ENCODE assay signal across 23 cellular contexts in the genomic region with DNA sequence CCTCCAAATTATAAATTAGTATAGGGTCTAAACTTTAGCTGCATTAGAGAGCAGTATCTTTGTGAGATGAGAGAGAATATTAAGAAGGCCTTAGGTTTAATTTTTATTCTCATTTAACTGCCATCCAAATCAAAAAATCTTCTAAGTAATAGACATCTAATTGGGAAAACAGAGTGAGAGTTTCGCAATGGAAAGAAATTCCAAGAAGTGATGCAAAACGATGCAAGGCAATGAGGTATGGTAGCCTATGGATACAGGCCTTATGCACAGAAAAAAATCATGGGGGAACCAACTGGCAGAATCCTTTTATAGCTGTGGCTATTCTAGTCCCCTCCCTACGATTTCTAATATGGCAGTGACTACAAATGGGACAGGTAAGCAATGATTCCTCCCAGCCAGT.
DNase-seq lines count a peak whose midpoint lies in the region; ATAC-seq and TF ChIP-seq lines count a peak whose summit lies in the region.
"Had no signal": no experiment of that assay in that cellular context is flagged by ENCODE, and none has a peak within 500 bp of the region (broad histone marks: within the 10 kb centered on the region; RNA-seq: fewer than 3 reads in every experiment).

No MANE protein-coding gene starts in this region.

- no peaks in the 10 kb centered on the region for H3K27me3 ChIP-seq in adipocyte (replicated peaks; ENCODE audit: control insufficient read depth, insufficient read depth, low read length)

- H3K4me3 ChIP-seq in adipocyte (ENCODE audit: low read length) = no peak overlapping the region
- no peak overlapping the region for H3K4me3 ChIP-seq in fibroblast of mammary gland (ENCODE audit: control insufficient read depth, low read depth, low read length)
- H3K4me3 ChIP-seq: SK-N-MC had no signal

- H3K9ac ChIP-seq in adipocyte (ENCODE audit: low read length) = no peak overlapping the region

- ATAC-seq in activated T-cell treated with anti-CD3 and anti-CD28 coated beads, Interleukin-2, amount 50 U/mL, for 72 hours (replicated peaks in 1 of 2) = no peak
- ATAC-seq in GM18867 (IDR thresholded peaks at IDR 0.05; ENCODE audit: unreplicated experiment) (no peak), GM18868 (IDR thresholded peaks at IDR 0.05; ENCODE audit: unreplicated experiment) (no peak)

- no peaks in the 10 kb centered on the region for H3K36me3 ChIP-seq in adipocyte (ENCODE audit: control insufficient read depth, insufficient read depth, low read length, severe bottlenecking)

- H3K27ac Mint-ChIP-seq in activated T-cell treated with anti-CD3 and anti-CD28 coated beads, Interleukin-2, amount 50 U/mL, for 72 hours = no peak overlapping the region
- H3K27ac Mint-ChIP-seq: CD4-positive, CD25-positive, alpha-beta regulatory T cell; IgD-negative memory B cell had no signal

- no peaks in the 10 kb centered on the region for H3K27me3 Mint-ChIP-seq in activated T-cell treated with anti-CD3 and anti-CD28 coated beads, Interleukin-2, amount 50 U/mL, for 72 hours (ENCODE audit: low read depth)
- H3K27me3 Mint-ChIP-seq: CD4-positive, CD25-positive, alpha-beta regulatory T cell had no signal

- DNase-seq in EH (ENCODE audit: low read depth) (peak; percentile 29), adipocyte (ENCODE audit: low read depth) (peak; percentile 63), fibroblast of mammary gland (ENCODE audit: low read depth) (peak; percentile 28), iris pigment epithelial cell (ENCODE audit: low read depth) (peak; percentile 10), C1 segment of cervical spinal cord (lab: John Stamatoyannopoulos, UW) (no peak)
- DNase-seq in activated T-cell treated with anti-CD3 and anti-CD28 coated beads, Interleukin-2, amount 50 U/mL, for 72 hours = no peak
- DNase-seq: CD4-positive, CD25-positive, alpha-beta regulatory T cell; DMS153; DND-41; GOT3; HCEC 1CT; NCI-H1092; NCI-H1417 treated with DMSO at 0.1 percent for 48 hours; NCI-H187; NCI-H2081 treated with DMSO at 0.1 percent for 48 hours; NCI-H2171 treated with DMSO at 0.1 percent for 48 hours; NCI-H524; NCI-H774; SIG-M5 had no signal

- no peaks in the 10 kb centered on the region for H3K4me1 Mint-ChIP-seq in activated T-cell treated with anti-CD3 and anti-CD28 coated beads, Interleukin-2, amount 50 U/mL, for 72 hours (ENCODE audit: low read depth)
- H3K4me1 Mint-ChIP-seq: CD4-positive, CD25-positive, alpha-beta regulatory T cell; IgD-negative memory B cell had no signal

- TF ChIP-seq CTCF in fibroblast of mammary gland (conservative IDR thresholded peaks at IDR 0.05; ENCODE audit: control insufficient read depth, insufficient read depth, low read depth, low read length) = no peak

- peaks cover 10% of the 10 kb centered on the region for H3K4me1 ChIP-seq in adipocyte (ENCODE audit: control insufficient read depth, insufficient read depth, low read length)

- no peaks in the 10 kb centered on the region for H3K36me3 Mint-ChIP-seq in activated T-cell treated with anti-CD3 and anti-CD28 coated beads, Interleukin-2, amount 50 U/mL, for 72 hours (ENCODE audit: insufficient read depth in 2 of 2)
- H3K36me3 Mint-ChIP-seq: CD4-positive, CD25-positive, alpha-beta regulatory T cell; IgD-negative memory B cell had no signal

- no peaks in the 10 kb centered on the region for H3K9me3 Mint-ChIP-seq in activated T-cell treated with anti-CD3 and anti-CD28 coated beads, Interleukin-2, amount 50 U/mL, for 72 hours
- H3K9me3 Mint-ChIP-seq: CD4-positive, CD25-positive, alpha-beta regulatory T cell; IgD-negative memory B cell had no signal

- H3K4me3 Mint-ChIP-seq in activated T-cell treated with anti-CD3 and anti-CD28 coated beads, Interleukin-2, amount 50 U/mL, for 72 hours = no peak overlapping the region
- H3K4me3 Mint-ChIP-seq: CD4-positive, CD25-positive, alpha-beta regulatory T cell had no signal

- no peaks in the 10 kb centered on the region for H3K9me3 ChIP-seq in adipocyte (ENCODE audit: control insufficient read depth, low read length)

Comparison
In these comparisons a context has a peak if more than half of its experiments do, and no peak if none do; other contexts are left out.
1. DNase-seq: peak in EH (single experiment), adipocyte (single experiment), fibroblast of mammary gland (single experiment) and iris pigment epithelial cell (single experiment); none in activated T-cell treated with anti-CD3 and anti-CD28 coated beads, Interleukin-2, amount 50 U/mL, for 72 hours (0 of 2) and C1 segment of cervical spinal cord (0 of 14).